15 cellular contexts compared by ENCODE assay signal in genomic region chr9:89642789-89643188, GRCh38.
"Had no signal": no experiment of that assay in that cellular context is flagged by ENCODE, and none has a peak within 500 bp of the region (broad histone marks: within the 10 kb centered on the region; RNA-seq: fewer than 3 reads in every experiment).

No MANE protein-coding gene starts in this region.

- H3K9me3 ChIP-seq: adrenal gland, body of pancreas, esophagus muscularis mucosa, left ventricle myocardium inferior, upper lobe of left lung had no signal

- H3K27me3 Mint-ChIP-seq: stimulated activated naive CD8-positive, alpha-beta T cell treated with anti-CD3 and anti-CD28 coated beads, Interleukin-15, Interleukin-2, amounts not matched to agents 100 ng/mL and 50 ng/mL, for 24 hours; T-cell had no signal

- H3K9me3 Mint-ChIP-seq: natural killer cell treated with Interleukin-12 subunit alpha and Interleukin-12 subunit beta and Interleukin-15 and Interleukin-18, amount 100 ng/mL, for 72 hours; stimulated activated naive CD8-positive, alpha-beta T cell treated with anti-CD3 and anti-CD28 coated beads, Interleukin-15, Interleukin-2, amounts not matched to agents 100 ng/mL and 50 ng/mL, for 24 hours; T-cell had no signal

- H3K27ac ChIP-seq: adrenal gland, body of pancreas, esophagus muscularis mucosa, left ventricle myocardium inferior, upper lobe of left lung had no signal

- H3K4me1 Mint-ChIP-seq: T-cell had no signal

- H3K4me3 ChIP-seq: adrenal gland, body of pancreas, esophagus muscularis mucosa, left ventricle myocardium inferior, upper lobe of left lung had no signal

- H3K36me3 Mint-ChIP-seq: natural killer cell treated with Interleukin-12 subunit alpha and Interleukin-12 subunit beta and Interleukin-15 and Interleukin-18, amount 100 ng/mL, for 72 hours; T-cell had no signal

- ATAC-seq: body of pancreas, T-cell had no signal

- H3K4me1 ChIP-seq: body of pancreas had no signal

- H3K27ac Mint-ChIP-seq: stimulated activated naive CD8-positive, alpha-beta T cell treated with anti-CD3 and anti-CD28 coated beads, Interleukin-15, Interleukin-2, amounts not matched to agents 100 ng/mL and 50 ng/mL, for 24 hours; T-cell had no signal

- H3K36me3 ChIP-seq: adrenal gland, esophagus muscularis mucosa, left ventricle myocardium inferior, upper lobe of left lung had no signal

- H3K27me3 ChIP-seq: adrenal gland, body of pancreas, esophagus muscularis mucosa, upper lobe of left lung had no signal

- DNase-seq: activated CD4-positive, CD25-positive, alpha-beta regulatory T cell treated with anti-CD3 and anti-CD28 coated beads, Interleukin-2, amount 50 U/mL, for 72 hours; activated naive CD4-positive, alpha-beta T cell treated with Interleukin-2 at 50 U/mL for 16 hours; activated T-cell treated with anti-CD3 and anti-CD28 coated beads for 4 hours; adrenal gland; body of pancreas; cortex of kidney; effector CD4-positive, alpha-beta T cell; hippocampal formation; left ventricle myocardium inferior; small intestine; T-cell; upper lobe of left lung had no signal

- H3K4me3 Mint-ChIP-seq: natural killer cell treated with Interleukin-12 subunit alpha and Interleukin-12 subunit beta and Interleukin-15 and Interleukin-18, amount 100 ng/mL, for 72 hours; stimulated activated naive CD8-positive, alpha-beta T cell treated with anti-CD3 and anti-CD28 coated beads, Interleukin-15, Interleukin-2, amounts not matched to agents 100 ng/mL and 50 ng/mL, for 24 hours; T-cell had no signal
